In genomic region chr3:53044371-53045106, GRCh38 we compare ENCODE assay signal across 8 cellular contexts. TPM values are rescaled to one million over a fixed set of nuclear protein-coding genes. Genes with fewer than 3 reads are reported as not detected.
A peak's percentile ranks its signal among the peaks of the same experiment; 100 is the strongest.
DNase-seq lines count a peak whose midpoint lies in the region; ATAC-seq and TF ChIP-seq lines count a peak whose summit lies in the region.

No MANE protein-coding gene starts in this region.

- H3K4ac ChIP-seq in mesenchymal stem cell (ENCODE audit: low read depth in 1 of 2, low read length in 2 of 2), result no peak overlapping the region

- H3K4me1 Mint-ChIP-seq in activated CD4-positive, alpha-beta memory T cell treated with anti-CD3 and anti-CD28 coated beads for 36 hours (ENCODE audit: low read depth), result peaks cover 53% of the 10 kb centered on the region
- peaks cover 28% of the 10 kb centered on the region for H3K4me1 Mint-ChIP-seq in endodermal cell

- no peak overlapping the region for H2BK12ac ChIP-seq in mesenchymal stem cell (ENCODE audit: low read length in 2 of 2)

- H3K9ac ChIP-seq in KMS-11, result peak overlapping the region; percentile 12; the same call in 1 of the 2 replicates
- peak overlapping the region; percentile 38 for H3K9ac ChIP-seq in endodermal cell (ENCODE audit: extremely low read depth, low read length, poor library complexity, severe bottlenecking)
- H3K9ac ChIP-seq in mesenchymal stem cell (ENCODE audit: low read length), result peak overlapping the region; percentile 78

- peak overlapping the region; percentile 66 for H3K4me2 ChIP-seq in KMS-11
- peak overlapping the region; percentile 80 for H3K4me2 ChIP-seq in mesenchymal stem cell (ENCODE audit: low read length, poor library complexity, severe bottlenecking)

- H3K79me2 ChIP-seq in KMS-11 (ENCODE audit: insufficient read depth, low read depth), result peaks cover 10% of the 10 kb centered on the region; the same call in 1 of the 2 replicates

- peak overlapping the region in 1 of 2 experiments; percentile 75 for H3K14ac ChIP-seq in mesenchymal stem cell (ENCODE audit: low read length in 2 of 2)

- H3K27ac ChIP-seq in KMS-11, result no peak overlapping the region; the same call in 1 of the 2 replicates
- H3K27ac ChIP-seq in endodermal cell (ENCODE audit: low read depth, low read length), result no peak overlapping the region
- H3K27ac ChIP-seq in mesenchymal stem cell (ENCODE audit: low read length, poor library complexity, severe bottlenecking), result no peak overlapping the region

- peak overlapping the region; percentile 70 to 84 for H3K18ac ChIP-seq in mesenchymal stem cell (ENCODE audit: low read depth in 1 of 2, low read length in 2 of 2)

- H2AFZ ChIP-seq in KMS-11 (ENCODE audit: low read depth), result peak overlapping the region; percentile 30; the same call in 1 of the 2 replicates
- peak overlapping the region; percentile 95 for H2AFZ ChIP-seq in mesenchymal stem cell (ENCODE audit: low read depth, low read length)

- H3K9me3 ChIP-seq in endodermal cell (ENCODE audit: control insufficient read depth, low read length) (no peaks in the 10 kb centered on the region), mesenchymal stem cell (ENCODE audit: control insufficient read depth, low read length) (no peaks in the 10 kb centered on the region)

- no peak overlapping the region for H2BK5ac ChIP-seq in mesenchymal stem cell (ENCODE audit: low read depth, low read length, poor library complexity, severe bottlenecking)

- H2BK15ac ChIP-seq in mesenchymal stem cell (ENCODE audit: low read depth, poor library complexity, severe bottlenecking), result no peak overlapping the region

- WGBS in endodermal cell (ENCODE audit: insufficient coverage in 1 of 2, insufficient read length in 1 of 2), 2 experiments, result 26 to 45% methylated on average over 20 to 33 of the region's 33 CpGs
- 27% methylated on average over 32 of the region's 33 CpGs for WGBS in mesenchymal stem cell

- H3K4me3 ChIP-seq in AG09309 (ENCODE audit: control insufficient read depth, low read depth, low read length), result peak overlapping the region; percentile 73
- H3K4me3 ChIP-seq in KMS-11 (IDR thresholded peaks at IDR 0.05; ENCODE audit: insufficient read depth, low read depth, low read length), result no peak overlapping the region
- H3K4me3 ChIP-seq in endodermal cell (ENCODE audit: low read length), result peak overlapping the region; percentile 83
- peak overlapping the region; percentile 86 to 87 for H3K4me3 ChIP-seq in mesenchymal stem cell (ENCODE audit: insufficient read depth in 1 of 2, low read depth in 1 of 2, low read length in 2 of 2)

- peak overlapping the region; percentile 49 for H2BK120ac ChIP-seq in mesenchymal stem cell (ENCODE audit: low read depth, low read length)

- POLR2A ChIA-PET in activated CD4-positive, alpha-beta memory T cell treated with anti-CD3 and anti-CD28 coated beads for 36 hours (lab: Charles Lee), result interaction anchor here (0.6 to 2.9 kb wide), 5 partner anchors 9 to 151 kb away, joined by 3 to 11 read pairs (median 3); partner anchors contain the start of gene STIMATE

- H3K9me3 Mint-ChIP-seq in activated CD4-positive, alpha-beta memory T cell treated with anti-CD3 and anti-CD28 coated beads for 36 hours, result no peaks in the 10 kb centered on the region
- no peaks in the 10 kb centered on the region for H3K9me3 Mint-ChIP-seq in endodermal cell

- TF ChIP-seq CTCF in AG09309 (IDR thresholded peaks at IDR 0.05; ENCODE audit: control insufficient read depth, insufficient read depth, low read depth, low read length, missing control alignments) (no peak), KMS-11 (conservative IDR thresholded peaks at IDR 0.05; ENCODE audit: low read depth, low read length) (no peak), endodermal cell (conservative IDR thresholded peaks at IDR 0.05) (no peak)

- no peak overlapping the region for H2AK5ac ChIP-seq in mesenchymal stem cell (ENCODE audit: low read length, severe bottlenecking)

- no peaks in the 10 kb centered on the region for H3K36me3 ChIP-seq in KMS-11 (ENCODE audit: insufficient read depth)
- H3K36me3 ChIP-seq in endodermal cell (ENCODE audit: control insufficient read depth, insufficient read depth, low read length), result no peaks in the 10 kb centered on the region
- no peaks in the 10 kb centered on the region for H3K36me3 ChIP-seq in mesenchymal stem cell (ENCODE audit: control insufficient read depth in 1 of 2, insufficient read depth in 2 of 2, low read depth in 1 of 2, low read length in 2 of 2)

- peak overlapping the region; percentile 64 for H4K8ac ChIP-seq in mesenchymal stem cell (ENCODE audit: low read length)

- H3K27me3 ChIP-seq in KMS-11 (ENCODE audit: insufficient read depth, low read depth) (no peaks in the 10 kb centered on the region; the same call in 1 of the 2 replicates), endodermal cell (ENCODE audit: control insufficient read depth, insufficient read depth, low read length, poor library complexity, severe bottlenecking) (peaks cover 22% of the 10 kb centered on the region), mesenchymal stem cell (ENCODE audit: control insufficient read depth in 1 of 2, insufficient read depth in 1 of 2, low read length in 2 of 2) (peaks cover 6 to 12% of the 10 kb centered on the region in 2 experiments)

- DNase-seq in AG09309 (ENCODE audit: low read depth), result no peak
- peak; percentile 52 for DNase-seq in activated CD4-positive, alpha-beta memory T cell treated with anti-CD3 and anti-CD28 coated beads for 36 hours
- DNase-seq in endodermal cell, result peak; percentile 76
- peak; percentile 48 for DNase-seq in mesenchymal stem cell
- peak; percentile 15 for DNase-seq in stimulated activated naive CD4-positive, alpha-beta T cell treated with Interleukin-2 at 50 U/mL for 16 hours (lab: John Stamatoyannopoulos, UW)
- no peak for DNase-seq in NCI-H2171 treated with DMSO at 0.1 percent for 48 hours (lab: John Stamatoyannopoulos, UW)

- peak; percentile 12 for ATAC-seq in GM19035 (IDR thresholded peaks at IDR 0.05; ENCODE audit: unreplicated experiment)

- no peaks in the 10 kb centered on the region for H4K20me1 ChIP-seq in KMS-11 (ENCODE audit: insufficient read depth)

- H3K27me3 Mint-ChIP-seq in activated CD4-positive, alpha-beta memory T cell treated with anti-CD3 and anti-CD28 coated beads for 36 hours, result peaks cover 2% of the 10 kb centered on the region
- H3K27me3 Mint-ChIP-seq in endodermal cell (ENCODE audit: insufficient read depth), result peaks cover 37% of the 10 kb centered on the region

- peaks cover 12% of the 10 kb centered on the region for H3K4me1 ChIP-seq in KMS-11 (ENCODE audit: low read depth, poor library complexity, severe bottlenecking)
- H3K4me1 ChIP-seq in endodermal cell (ENCODE audit: control insufficient read depth, insufficient read depth, low read length), result peaks cover 4% of the 10 kb centered on the region
- H3K4me1 ChIP-seq in mesenchymal stem cell (ENCODE audit: control insufficient read depth, insufficient read depth, low read depth, low read length), result peaks cover 15% of the 10 kb centered on the region

- H3K36me3 Mint-ChIP-seq in activated CD4-positive, alpha-beta memory T cell treated with anti-CD3 and anti-CD28 coated beads for 36 hours, result peaks cover 3% of the 10 kb centered on the region
- no peaks in the 10 kb centered on the region for H3K36me3 Mint-ChIP-seq in endodermal cell (ENCODE audit: low read depth)

- intact Hi-C loops in activated CD4-positive, alpha-beta memory T cell treated with anti-CD3 and anti-CD28 coated beads for 36 hours (cut with micrococcal nuclease), result loop anchor here (1.0 to 10.0 kb wide), 4 partner anchors 61 to 510 kb away; partner anchors contain the start of genes GNL3, NT5DC2, PBRM1 and STIMATE

- H3K27ac Mint-ChIP-seq in activated CD4-positive, alpha-beta memory T cell treated with anti-CD3 and anti-CD28 coated beads for 36 hours, result peak overlapping the region; percentile 97
- H3K27ac Mint-ChIP-seq in endodermal cell, result peak overlapping the region; percentile 74

- H3K4me3 Mint-ChIP-seq in activated CD4-positive, alpha-beta memory T cell treated with anti-CD3 and anti-CD28 coated beads for 36 hours, result peak overlapping the region; percentile 96
- H3K4me3 Mint-ChIP-seq in endodermal cell, result peak overlapping the region; percentile 79

- peaks cover 2% of the 10 kb centered on the region for H3K79me1 ChIP-seq in mesenchymal stem cell (replicated peaks; ENCODE audit: low read length, poor library complexity, severe bottlenecking)

- H4K91ac ChIP-seq in mesenchymal stem cell (ENCODE audit: low read length), result no peak overlapping the region

- H3K23ac ChIP-seq in mesenchymal stem cell (ENCODE audit: low read length in 2 of 2), result no peak overlapping the region

- CTCF ChIA-PET in activated CD4-positive, alpha-beta memory T cell treated with anti-CD3 and anti-CD28 coated beads for 36 hours (lab: Charles Lee), result interaction anchor here (1.2 to 1.3 kb wide), 2 partner anchors 12 to 63 kb away, joined by 3 read pairs; no protein-coding TSS in a partner anchor

RNA-seq across cellular contexts. Expression of gene SFMBT1, which starts 1.3 kb away (rescaled TPM):
- total RNA-seq in activated CD4-positive, alpha-beta memory T cell treated with anti-CD3 and anti-CD28 coated beads for 36 hours, result 10 to 100 TPM; 22.1 to 22.8 TPM
- total RNA-seq in endodermal cell, result 10 to 100 TPM in 1 of 2 donors, 1 to 10 TPM in 1; 6.9 to 10.3 TPM
- 8.2 TPM for polyA plus RNA-seq in endodermal cell (2013, experiment 1 of 2)
- 7.4 TPM for polyA plus RNA-seq in endodermal cell (2013, experiment 2 of 2)
- 1.2 TPM for polyA plus RNA-seq in mesenchymal stem cell (2013, experiment 1 of 2)
- 1.1 TPM for polyA plus RNA-seq in mesenchymal stem cell (2013, experiment 2 of 2)

Comparison
In these comparisons a context has a peak if more than half of its experiments do, and no peak if none do; other contexts are left out.
1. DNase-seq: peak in activated CD4-positive, alpha-beta memory T cell treated with anti-CD3 and anti-CD28 coated beads for 36 hours (single experiment), endodermal cell (single experiment), mesenchymal stem cell (single experiment) and stimulated activated naive CD4-positive, alpha-beta T cell treated with Interleukin-2 at 50 U/mL for 16 hours (single experiment); none in AG09309 (single experiment) and NCI-H2171 treated with DMSO at 0.1 percent for 48 hours (single experiment).
2. H3K9ac ChIP-seq: peak in every context shown above with its lines; median percentile 78 in mesenchymal stem cell; 38 in endodermal cell; 12 in KMS-11.